ENCODE assay signal across 6 cellular contexts in the genomic region with DNA sequence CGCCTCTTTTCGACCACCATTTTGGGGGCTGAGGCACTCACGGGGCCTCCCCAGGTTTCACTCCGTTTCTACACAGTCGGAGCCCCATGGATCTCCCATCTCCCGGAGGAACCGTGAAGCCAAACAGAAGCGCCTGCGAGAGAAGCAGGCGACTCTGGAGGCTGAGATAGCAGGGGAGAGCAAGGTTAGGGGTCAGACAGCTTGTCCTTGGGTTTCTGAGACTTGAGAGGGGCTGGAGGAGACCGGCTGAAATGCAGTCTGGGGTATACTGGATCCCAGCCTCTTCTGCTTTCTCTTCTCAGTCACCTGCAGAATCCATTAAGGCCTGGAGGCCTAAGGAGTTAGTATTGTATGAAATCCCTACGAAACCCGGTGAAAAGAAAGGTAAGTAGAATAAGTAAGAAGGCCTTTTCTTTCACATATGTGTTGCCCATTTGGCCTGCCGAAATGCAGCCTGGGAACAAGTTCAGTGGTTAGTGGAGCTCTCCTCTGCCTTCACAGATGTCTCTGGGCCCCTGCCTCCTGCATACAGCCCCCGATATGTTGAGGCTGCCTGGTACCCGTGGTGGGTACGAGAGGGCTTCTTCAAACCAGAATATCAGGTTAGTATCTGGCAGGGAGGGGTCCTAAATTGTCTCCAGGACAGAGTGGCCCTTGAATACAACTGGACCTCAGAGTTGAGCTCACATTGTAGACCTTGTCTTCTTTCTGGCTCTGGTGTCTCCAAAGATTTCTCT. TPM values are rescaled to one million over a fixed set of nuclear protein-coding genes. Genes with fewer than 3 reads are reported as not detected.
DNase-seq lines count a peak whose midpoint lies in the region; ATAC-seq, FAIRE-seq and TF ChIP-seq lines count a peak whose summit lies in the region.

No MANE protein-coding gene starts in this region.

- peak overlapping the region; percentile 89 to 93 (median 92) for H3K27ac Mint-ChIP-seq in CD4-positive, CD25-positive, alpha-beta regulatory T cell

- no peaks in the 10 kb centered on the region for H3K27me3 ChIP-seq in CD4-positive, CD25-positive, alpha-beta regulatory T cell (ENCODE audit: control insufficient read depth, insufficient read depth, low read length)
- H3K27me3 ChIP-seq in keratinocyte (ENCODE audit: control insufficient read depth, extremely low read depth, insufficient read depth, low read length), result no peaks in the 10 kb centered on the region

- DNase-seq in CD4-positive, CD25-positive, alpha-beta regulatory T cell, result peak in 1 of 3 donors; percentile 9
- DNase-seq in keratinocyte (ENCODE audit: low read depth, low spot score) (no peak), medulla oblongata (ENCODE audit: extremely low spot score) (no peak)
- no peak for DNase-seq in activated effector memory CD4-positive, alpha-beta T cell treated with Interleukin-2 at 50 U/mL for 16 hours

- H3K4me3 Mint-ChIP-seq in CD4-positive, CD25-positive, alpha-beta regulatory T cell, result peak overlapping the region; percentile 92 to 96 (median 92)

- peak overlapping the region; percentile 88 for H3K4me3 ChIP-seq in CD4-positive, CD25-positive, alpha-beta regulatory T cell (ENCODE audit: low read depth, low read length)
- H3K4me3 ChIP-seq in WI38 (ENCODE audit: low read depth, low read length), result peak overlapping the region; percentile 52
- peak overlapping the region; percentile 45 to 77 (median 72) for H3K4me3 ChIP-seq in keratinocyte (ENCODE audit: control insufficient read depth in 2 of 3, extremely low read depth in 1 of 3, insufficient read depth in 2 of 3, low read depth in 1 of 3, low read length in 3 of 3)

- TF ChIP-seq CTCF in WI38 (IDR thresholded peaks at IDR 0.05; ENCODE audit: low read depth, low read length) (no peak), keratinocyte (optimal IDR thresholded peaks at IDR 0.05 in 1 of 3, IDR thresholded peaks at IDR 0.05 in 1 of 3, conservative IDR thresholded peaks at IDR 0.05 in 1 of 3; ENCODE audit: extremely low read depth in 1 of 3, insufficient read depth in 2 of 3, low read length in 3 of 3) (no peak)

- H3K36me3 Mint-ChIP-seq in CD4-positive, CD25-positive, alpha-beta regulatory T cell, result peaks cover 38% of the 10 kb centered on the region

- peak overlapping the region; percentile 75 for H2AFZ ChIP-seq in keratinocyte (ENCODE audit: control insufficient read depth, low read length)

- H3K4me1 Mint-ChIP-seq in CD4-positive, CD25-positive, alpha-beta regulatory T cell, result peaks cover 6 to 50% (median 28%) of the 10 kb centered on the region in 4 donors

- no peak for FAIRE-seq in keratinocyte (lab: Jason Lieb, UNC)

- no peaks in the 10 kb centered on the region for H4K20me1 ChIP-seq in keratinocyte (ENCODE audit: control insufficient read depth, extremely low read depth, insufficient read depth, low read length)

- no peaks in the 10 kb centered on the region for H3K27me3 Mint-ChIP-seq in CD4-positive, CD25-positive, alpha-beta regulatory T cell

- H3K9ac ChIP-seq in keratinocyte (ENCODE audit: control insufficient read depth, extremely low read depth, insufficient read depth, low read length), result peak overlapping the region; percentile 87

- peak overlapping the region; percentile 96 for H3K4me2 ChIP-seq in keratinocyte (ENCODE audit: control insufficient read depth, extremely low read depth, insufficient read depth, low read depth, low read length)

- H3K36me3 ChIP-seq in CD4-positive, CD25-positive, alpha-beta regulatory T cell (ENCODE audit: control insufficient read depth, insufficient read depth, low read length), result peaks cover 29% of the 10 kb centered on the region
- peaks cover 26 to 27% of the 10 kb centered on the region in 2 experiments for H3K36me3 ChIP-seq in keratinocyte (ENCODE audit: control insufficient read depth in 2 of 2, extremely low read depth in 1 of 2, insufficient read depth in 2 of 2, low read length in 2 of 2)

- H3K79me2 ChIP-seq in keratinocyte (ENCODE audit: control insufficient read depth, insufficient read depth, low read length), result no peaks in the 10 kb centered on the region

- ATAC-seq in CD4-positive, CD25-positive, alpha-beta regulatory T cell (ENCODE audit: low read depth in 2 of 2), result no peak
- no peak for ATAC-seq in HG02678 (IDR thresholded peaks at IDR 0.05; ENCODE audit: unreplicated experiment)

- H3K9me1 ChIP-seq in keratinocyte (ENCODE audit: control insufficient read depth, extremely low read depth, insufficient read depth, low read length), result no peaks in the 10 kb centered on the region

- H3K9me3 ChIP-seq in CD4-positive, CD25-positive, alpha-beta regulatory T cell (ENCODE audit: control insufficient read depth in 2 of 2, low read length in 2 of 2), result no peaks in the 10 kb centered on the region
- H3K9me3 ChIP-seq in keratinocyte (ENCODE audit: control insufficient read depth, low read depth, low read length), result no peaks in the 10 kb centered on the region

- H3K27ac ChIP-seq in CD4-positive, CD25-positive, alpha-beta regulatory T cell (ENCODE audit: insufficient read depth, low read length, poor library complexity, severe bottlenecking), result peak overlapping the region; percentile 70
- H3K27ac ChIP-seq in keratinocyte (ENCODE audit: control insufficient read depth, insufficient read depth, low read length), result peak overlapping the region; percentile 59

- peaks cover 20% of the 10 kb centered on the region for H3K4me1 ChIP-seq in CD4-positive, CD25-positive, alpha-beta regulatory T cell (ENCODE audit: control insufficient read depth, insufficient read depth, low read length, poor library complexity, severe bottlenecking)
- H3K4me1 ChIP-seq in keratinocyte (ENCODE audit: control insufficient read depth, extremely low read depth, insufficient read depth, low read length), result peaks cover 22% of the 10 kb centered on the region

- dilution Hi-C loops in keratinocyte (cut with MboI; ENCODE audit: extremely low pct_ligation_motif_present, low sequenced_read_pairs), result no loop called here

- H3K9me3 Mint-ChIP-seq in CD4-positive, CD25-positive, alpha-beta regulatory T cell, result no peaks in the 10 kb centered on the region

RNA-seq across cellular contexts. Expression of gene VARS2, which starts 1.0 kb away (rescaled TPM):
- total RNA-seq in CD4-positive, CD25-positive, alpha-beta regulatory T cell, result 19.8 TPM
- 10 to 100 TPM; 12.9 to 20.7 (median 15.9) TPM for polyA plus RNA-seq in CD4-positive, CD25-positive, alpha-beta regulatory T cell
- 12.8 to 14.3 TPM (median 13.8 TPM) in 3 replicates for polyA plus RNA-seq in keratinocyte
- polyA plus RNA-seq in keratinocyte (2011; ENCODE audit: low read depth), result 5.3 TPM
- 5.0 and 7.4 TPM in 2 replicates for polyA plus RNA-seq in keratinocyte (2011; cell fraction: cytosol; rRNA removed)
- 32.6 and 37.0 TPM in 2 replicates for polyA plus RNA-seq in keratinocyte (2011; cell fraction: nucleus; rRNA removed)
- 15.4 and 19.5 TPM in 2 replicates for polyA plus RNA-seq in keratinocyte (2012; ENCODE audit: low replicate concordance)
- polyA minus RNA-seq in keratinocyte, result 17.2 to 22.0 TPM (median 20.2 TPM) in 3 replicates
- 17.5 TPM for polyA minus RNA-seq in keratinocyte (2011; cell fraction: cytosol; rRNA and poly(A)+ RNA removed)
- 18.7 and 24.1 TPM in 2 replicates for polyA minus RNA-seq in keratinocyte (2011; cell fraction: nucleus; rRNA and poly(A)+ RNA removed)

RNA-seq across cellular contexts. Expression of gene GTF2H4, which starts 7.0 kb away (rescaled TPM):
- total RNA-seq in CD4-positive, CD25-positive, alpha-beta regulatory T cell, result 15.5 TPM
- 1 to 10 TPM; 6.8 to 7.8 (median 7.0) TPM for polyA plus RNA-seq in CD4-positive, CD25-positive, alpha-beta regulatory T cell
- 34.2 to 44.0 TPM (median 38.7 TPM) in 3 replicates for polyA plus RNA-seq in keratinocyte
- 7.2 TPM for polyA plus RNA-seq in keratinocyte (2011; ENCODE audit: low read depth)
- 24.4 and 25.0 TPM in 2 replicates for polyA plus RNA-seq in keratinocyte (2011; cell fraction: cytosol; rRNA removed)
- polyA plus RNA-seq in keratinocyte (2011; cell fraction: nucleus; rRNA removed), result 68.9 and 72.9 TPM in 2 replicates
- 21.9 and 32.3 TPM in 2 replicates for polyA plus RNA-seq in keratinocyte (2012; ENCODE audit: low replicate concordance)
- 18.1 to 28.5 TPM (median 19.3 TPM) in 3 replicates for polyA minus RNA-seq in keratinocyte
- 21.5 TPM for polyA minus RNA-seq in keratinocyte (2011; cell fraction: cytosol; rRNA and poly(A)+ RNA removed)
- polyA minus RNA-seq in keratinocyte (2011; cell fraction: nucleus; rRNA and poly(A)+ RNA removed), result 22.3 and 29.5 TPM in 2 replicates

RNA-seq across cellular contexts. Expression of gene SFTA2, which starts 16.9 kb away (rescaled TPM):
- total RNA-seq in CD4-positive, CD25-positive, alpha-beta regulatory T cell, result not detected
- under 1 TPM in 2 of 4 donors, not detected in 2; 0.25 to 0.32 TPM for polyA plus RNA-seq in CD4-positive, CD25-positive, alpha-beta regulatory T cell
- polyA plus RNA-seq in keratinocyte, result not detected in 3 replicates
- not detected for polyA plus RNA-seq in keratinocyte (2011; ENCODE audit: low read depth)
- polyA plus RNA-seq in keratinocyte (2011; cell fraction: cytosol; rRNA removed), result not detected in 2 replicates
- polyA plus RNA-seq in keratinocyte (2011; cell fraction: nucleus; rRNA removed), result not detected in 2 replicates
- 0.54 TPM in 1 of 2 replicates, not detected in the other for polyA plus RNA-seq in keratinocyte (2012; ENCODE audit: low replicate concordance)
- 0.43 TPM in 1 of 3 replicates, not detected in the others for polyA minus RNA-seq in keratinocyte
- not detected for polyA minus RNA-seq in keratinocyte (2011; cell fraction: cytosol; rRNA and poly(A)+ RNA removed)
- not detected in 2 replicates for polyA minus RNA-seq in keratinocyte (2011; cell fraction: nucleus; rRNA and poly(A)+ RNA removed)

RNA-seq across cellular contexts. Expression of gene MUCL3, which starts 25.8 kb away (rescaled TPM):
- not detected for total RNA-seq in CD4-positive, CD25-positive, alpha-beta regulatory T cell
- not detected for polyA plus RNA-seq in CD4-positive, CD25-positive, alpha-beta regulatory T cell
- 0.05 TPM in 1 of 3 replicates, not detected in the others for polyA plus RNA-seq in keratinocyte
- polyA plus RNA-seq in keratinocyte (2011; ENCODE audit: low read depth), result 0.71 TPM
- polyA plus RNA-seq in keratinocyte (2011; cell fraction: cytosol; rRNA removed), result 0.03 and 0.04 TPM in 2 replicates
- polyA plus RNA-seq in keratinocyte (2011; cell fraction: nucleus; rRNA removed), result 0.06 and 0.11 TPM in 2 replicates
- polyA plus RNA-seq in keratinocyte (2012; ENCODE audit: low replicate concordance), result 0.58 TPM in 1 of 2 replicates, not detected in the other
- not detected in 3 replicates for polyA minus RNA-seq in keratinocyte
- not detected for polyA minus RNA-seq in keratinocyte (2011; cell fraction: cytosol; rRNA and poly(A)+ RNA removed)
- polyA minus RNA-seq in keratinocyte (2011; cell fraction: nucleus; rRNA and poly(A)+ RNA removed), result not detected in 2 replicates

RNA-seq across cellular contexts. Expression of gene DDR1, which starts 30.7 kb away (rescaled TPM):
- total RNA-seq in CD4-positive, CD25-positive, alpha-beta regulatory T cell, result 5.0 TPM
- polyA plus RNA-seq in CD4-positive, CD25-positive, alpha-beta regulatory T cell, result 1 to 10 TPM; 1.2 to 3.5 (median 1.9) TPM
- 104 to 178 TPM (median 152 TPM) in 3 replicates for polyA plus RNA-seq in keratinocyte
- 28.2 TPM for polyA plus RNA-seq in keratinocyte (2011; ENCODE audit: low read depth)
- polyA plus RNA-seq in keratinocyte (2011; cell fraction: cytosol; rRNA removed), result 52.6 and 78.8 TPM in 2 replicates
- polyA plus RNA-seq in keratinocyte (2011; cell fraction: nucleus; rRNA removed), result 361 and 438 TPM in 2 replicates
- 113 and 227 TPM in 2 replicates for polyA plus RNA-seq in keratinocyte (2012; ENCODE audit: low replicate concordance)
- polyA minus RNA-seq in keratinocyte, result 175 to 367 TPM (median 287 TPM) in 3 replicates
- 399 TPM for polyA minus RNA-seq in keratinocyte (2011; cell fraction: cytosol; rRNA and poly(A)+ RNA removed)
- polyA minus RNA-seq in keratinocyte (2011; cell fraction: nucleus; rRNA and poly(A)+ RNA removed), result 550 and 554 TPM in 2 replicates
